ENCODE assay signal across 15 cellular contexts in the genomic region with DNA sequence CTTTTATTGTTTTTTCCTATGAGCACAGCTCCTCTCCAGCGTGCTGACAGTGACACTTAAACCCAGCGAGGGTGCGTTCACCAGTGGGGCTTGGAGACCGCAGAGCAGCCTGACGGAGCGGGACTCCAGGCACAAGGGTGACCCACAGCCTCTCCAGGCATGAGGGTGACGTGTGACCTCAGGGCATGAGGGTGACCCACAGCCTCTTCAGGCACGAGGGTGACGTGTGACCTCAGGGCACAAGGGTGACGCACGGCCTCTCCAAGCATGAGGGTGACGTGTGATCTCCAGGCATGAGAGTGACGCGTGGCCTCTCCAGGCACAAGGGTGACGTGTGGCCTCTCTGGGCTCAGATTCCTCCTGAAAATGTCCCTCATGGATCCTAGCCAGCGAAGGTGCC.
DNase-seq lines count a peak whose midpoint lies in the region; ATAC-seq and TF ChIP-seq lines count a peak whose summit lies in the region.
"Had no signal": no experiment of that assay in that cellular context is flagged by ENCODE, and none has a peak within 500 bp of the region (broad histone marks: within the 10 kb centered on the region; RNA-seq: fewer than 3 reads in every experiment).

No MANE protein-coding gene starts in this region.

- WGBS in liver, result 65% methylated on average over 16 of the region's 16 CpGs
- WGBS in trophoblast cell (ENCODE audit: extremely low coverage, insufficient coverage, insufficient read length), result no CpG with 5 or more reads among the region's 16 CpGs

- no peaks in the 10 kb centered on the region for H3K79me2 ChIP-seq in trophoblast cell (ENCODE audit: control insufficient read depth, insufficient read depth, low read length, poor library complexity)

- H4K91ac ChIP-seq in trophoblast cell (ENCODE audit: low read depth, low read length), result no peak overlapping the region

- H3K27me3 ChIP-seq in liver (ENCODE audit: control insufficient read depth in 4 of 4, insufficient read depth in 4 of 4, low read length in 3 of 4), result no peaks in the 10 kb centered on the region
- H3K27me3 ChIP-seq in trophoblast cell (ENCODE audit: insufficient read depth, low read length), result no peaks in the 10 kb centered on the region
- H3K27me3 ChIP-seq: BLaER1 treated with 17β-estradiol and CSF1 and Interleukin-3, amounts not matched to agents 10 nM and 100 nM had no signal

- DNase-seq in coronary artery (ENCODE audit: low spot score) (peak; percentile 59), trophoblast cell (peak; percentile 87 to 97), NCI-H82 (lab: John Stamatoyannopoulos, UW) (no peak), germinal center (ENCODE audit: low spot score) (no peak)
- DNase-seq: ACHN; CD4-positive, CD25-positive, alpha-beta regulatory T cell; DMS53; GM23248; H9; IMR-90 had no signal

- no peak overlapping the region for H2AK5ac ChIP-seq in trophoblast cell (ENCODE audit: low read length)

- H3K4ac ChIP-seq in trophoblast cell (ENCODE audit: low read depth, low read length), result no peak overlapping the region

- H3K79me1 ChIP-seq in trophoblast cell (ENCODE audit: low read length), result no peaks in the 10 kb centered on the region

- CTCF ChIA-PET in HEK293 (lab: Yijun Ruan, JAX), result no interaction called here

- no peak overlapping the region for H2BK5ac ChIP-seq in trophoblast cell (ENCODE audit: low read depth, low read length, poor library complexity)

- no peak overlapping the region for H3K23ac ChIP-seq in trophoblast cell (ENCODE audit: low read length)

- H3K4me3 ChIP-seq in HEK293 (ENCODE audit: low read depth, low read length), result no peak overlapping the region
- H3K4me3 ChIP-seq in coronary artery, result no peak overlapping the region
- no peak overlapping the region for H3K4me3 ChIP-seq in liver (ENCODE audit: low read depth in 1 of 3, low read length in 3 of 3)
- H3K4me3 ChIP-seq in trophoblast cell (ENCODE audit: low read depth, low read length), result no peak overlapping the region
- H3K4me3 ChIP-seq: BLaER1 treated with 17β-estradiol and CSF1 and Interleukin-3, amounts not matched to agents 10 nM and 100 nM; GM23248 had no signal

- ATAC-seq in GM19455 (IDR thresholded peaks at IDR 0.05; ENCODE audit: unreplicated experiment), result no peak
- ATAC-seq in HG02678 (IDR thresholded peaks at IDR 0.05; ENCODE audit: unreplicated experiment), result no peak

- H3K27ac ChIP-seq in HEK293 (ENCODE audit: extremely low read depth, low read depth, low read length) (no peak overlapping the region), coronary artery (no peak overlapping the region), liver (ENCODE audit: low read depth in 1 of 2, low read length in 2 of 2) (peak overlapping the region in 1 of 2 donors; percentile 65), trophoblast cell (ENCODE audit: low read depth, low read length) (no peak overlapping the region)
- H3K27ac ChIP-seq: BLaER1 treated with 17β-estradiol and CSF1 and Interleukin-3, amounts not matched to agents 10 nM and 100 nM; GM23248 had no signal

- H3K18ac ChIP-seq in trophoblast cell (ENCODE audit: low read length), result no peak overlapping the region

- no peak overlapping the region for H2BK120ac ChIP-seq in trophoblast cell (ENCODE audit: insufficient read depth, low read length, poor library complexity)

- H3K4me1 ChIP-seq in HEK293 (ENCODE audit: control insufficient read depth, insufficient read depth, low read length) (no peaks in the 10 kb centered on the region), liver (ENCODE audit: control insufficient read depth in 4 of 4, insufficient read depth in 4 of 4, low read length in 3 of 4) (peaks cover 0 to 30% (median 16%) of the 10 kb centered on the region in 4 donors), trophoblast cell (ENCODE audit: control insufficient read depth in 1 of 2, insufficient read depth in 2 of 2, low read length in 2 of 2) (no peaks in the 10 kb centered on the region)

- H3K9me3 ChIP-seq in HEK293 (ENCODE audit: control insufficient read depth, insufficient read depth, low read depth, low read length) (no peaks in the 10 kb centered on the region), liver (ENCODE audit: control insufficient read depth in 4 of 4, low read length in 3 of 4) (no peaks in the 10 kb centered on the region), trophoblast cell (ENCODE audit: insufficient read depth, low read depth, low read length) (peaks cover under 1% of the 10 kb centered on the region)
- H3K9me3 ChIP-seq: BLaER1 treated with 17β-estradiol and CSF1 and Interleukin-3, amounts not matched to agents 10 nM and 100 nM had no signal

- H2AFZ ChIP-seq in trophoblast cell (ENCODE audit: insufficient read depth, low read length, poor library complexity), result no peak overlapping the region
- H2AFZ ChIP-seq: GM23248 had no signal

- no peak for TF ChIP-seq RAD21 in liver (IDR thresholded peaks at IDR 0.05)

- H2BK12ac ChIP-seq in trophoblast cell (ENCODE audit: low read length), result no peak overlapping the region

- no peak overlapping the region for H3K9ac ChIP-seq in liver (ENCODE audit: low read depth in 1 of 2, low read length in 2 of 2)
- H3K9ac ChIP-seq in trophoblast cell (ENCODE audit: low read length), result no peak overlapping the region
- H3K9ac ChIP-seq: BLaER1 treated with 17β-estradiol and CSF1 and Interleukin-3, amounts not matched to agents 10 nM and 100 nM; GM23248 had no signal

- no peak overlapping the region for H4K8ac ChIP-seq in trophoblast cell (ENCODE audit: low read depth, low read length)

- H3K36me3 ChIP-seq in HEK293 (ENCODE audit: control insufficient read depth in 2 of 2, insufficient read depth in 1 of 2, low read length in 2 of 2) (no peaks in the 10 kb centered on the region), liver (ENCODE audit: control insufficient read depth in 4 of 4, insufficient read depth in 3 of 4, low read depth in 1 of 4, low read length in 3 of 4) (no peaks in the 10 kb centered on the region), trophoblast cell (ENCODE audit: control insufficient read depth in 1 of 2, insufficient read depth in 2 of 2, low read length in 2 of 2) (no peaks in the 10 kb centered on the region)
- H3K36me3 ChIP-seq: BLaER1 treated with 17β-estradiol and CSF1 and Interleukin-3, amounts not matched to agents 10 nM and 100 nM had no signal

- H4K12ac ChIP-seq in trophoblast cell (ENCODE audit: low read depth, low read length), result no peak overlapping the region

- no peak overlapping the region for H3K4me2 ChIP-seq in trophoblast cell (ENCODE audit: low read length)
- H3K4me2 ChIP-seq: BLaER1 treated with 17β-estradiol and CSF1 and Interleukin-3, amounts not matched to agents 10 nM and 100 nM had no signal

- POLR2A ChIA-PET in HEK293 (lab: Yijun Ruan, JAX), result no interaction called here

- no peak for TF ChIP-seq CTCF in HEK293 (tag by site-specific recombination; IDR thresholded peaks at IDR 0.05)
- no peak for TF ChIP-seq CTCF in coronary artery (IDR thresholded peaks at IDR 0.05)
- TF ChIP-seq CTCF in liver (IDR thresholded peaks at IDR 0.05; ENCODE audit: low read depth, low read length, missing input control), result no peak

- H3K14ac ChIP-seq in trophoblast cell (ENCODE audit: low read length), result no peak overlapping the region

TF ChIP-seq in HEK293, 187 proteins besides CTCF, POLR2A, EP300 and RAD21:
- no peak for TF ChIP-seq IKZF3 (tag by site-specific recombination; IDR thresholded peaks at IDR 0.05)
- TF ChIP-seq ZBTB21 (tag by site-specific recombination; IDR thresholded peaks at IDR 0.05), result peak; percentile 65; the same call in 1 of the 2 replicates
- no peak for TF ChIP-seq ZNF548 (tag by site-specific recombination; IDR thresholded peaks at IDR 0.05)
- no peak for TF ChIP-seq ZNF473 (tag by site-specific recombination; IDR thresholded peaks at IDR 0.05)
- TF ChIP-seq ZNF776 (tag by site-specific recombination; IDR thresholded peaks at IDR 0.05; ENCODE audit: borderline replicate concordance), result no peak
- no peak for TF ChIP-seq GLIS1 (tag by site-specific recombination; IDR thresholded peaks at IDR 0.05)
- TF ChIP-seq ZBTB7A (tag by site-specific recombination; IDR thresholded peaks at IDR 0.05; ENCODE audit: low read depth), result no peak
- no peak for TF ChIP-seq ZNF423 (tag by site-specific recombination; IDR thresholded peaks at IDR 0.05)
- TF ChIP-seq ZNF629 (tag by site-specific recombination; IDR thresholded peaks at IDR 0.05), result peak; percentile 43; the same call in 1 of the 2 replicates
- TF ChIP-seq ZNF544 (tag by site-specific recombination; IDR thresholded peaks at IDR 0.05), result no peak

TF ChIP-seq in liver, 16 proteins besides CTCF, POLR2A, EP300 and RAD21 (continues in another document):
- no peak for TF ChIP-seq ATF3 (IDR thresholded peaks at IDR 0.05)
- TF ChIP-seq GABPA (IDR thresholded peaks at IDR 0.05 in 1 of 2, conservative IDR thresholded peaks at IDR 0.05 in 1 of 2), result no peak
- TF ChIP-seq EGR1 (IDR thresholded peaks at IDR 0.05; ENCODE audit: low read depth in 2 of 2), result no peak
- no peak for TF ChIP-seq YY1 (IDR thresholded peaks at IDR 0.05)
- no peak for TF ChIP-seq REST (IDR thresholded peaks at IDR 0.05)

Comparison
In these comparisons a context has a peak if more than half of its experiments do, and no peak if none do; other contexts are left out.
1. DNase-seq: peak in coronary artery (single experiment) and trophoblast cell (2 of 2); none in NCI-H82 (single experiment) and germinal center (single experiment).